ENCODE assay signal across 1 cellular context in the genomic region with DNA sequence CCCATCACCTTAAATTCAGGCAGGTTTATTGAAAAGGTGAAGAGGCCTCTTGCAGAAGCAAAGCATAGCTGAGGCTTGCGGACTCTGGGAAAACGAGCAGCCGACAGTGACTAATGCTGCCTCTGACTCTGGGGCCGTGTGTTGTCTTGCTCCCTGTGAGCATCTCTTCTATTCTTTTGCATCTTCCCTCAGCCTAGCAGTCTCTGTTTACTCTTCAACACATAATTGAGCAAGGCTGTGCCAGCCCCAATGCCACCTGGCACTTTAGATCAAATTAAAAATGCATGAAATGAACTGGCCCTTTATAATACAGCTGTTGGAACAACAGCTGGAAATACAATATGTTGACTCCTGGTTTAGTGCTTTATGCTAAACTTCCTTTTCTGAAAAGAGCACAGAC.
TF ChIP-seq lines count a peak whose summit lies in the region.

No MANE protein-coding gene starts in this region.

TF ChIP-seq in HepG2, 621 proteins besides CTCF, POLR2A, EP300 and RAD21 (continued from another document):
- TF ChIP-seq ZNF280D (CRISPR knock-in tag; IDR thresholded peaks at IDR 0.05) (no peak), ZNF557 (CRISPR knock-in tag; IDR thresholded peaks at IDR 0.05) (no peak)
